Comparison of ENCODE assay signal across 24 cellular contexts in genomic region chr2:170238776-170239175, GRCh38.
DNase-seq lines count a peak whose midpoint lies in the region; ATAC-seq, FAIRE-seq and TF ChIP-seq lines count a peak whose summit lies in the region.
"Had no signal": no experiment of that assay in that cellular context is flagged by ENCODE, and none has a peak within 500 bp of the region (broad histone marks: within the 10 kb centered on the region; RNA-seq: fewer than 3 reads in every experiment).

No MANE protein-coding gene starts in this region.

- H3K27me3 Mint-ChIP-seq in astrocyte (ENCODE audit: low read depth, unreplicated experiment), result peaks cover 22% of the 10 kb centered on the region

- no peak overlapping the region for H2AFZ ChIP-seq in astrocyte (ENCODE audit: low read depth, low read length)

- H3K4me3 ChIP-seq in astrocyte (ENCODE audit: insufficient read depth, low read depth, low read length), result no peak overlapping the region
- no peak overlapping the region for H3K4me3 ChIP-seq in HAP-1
- H3K4me3 ChIP-seq: MG63, SJCRH30 had no signal

- no peak for FAIRE-seq in astrocyte (lab: Jason Lieb, UNC)
- FAIRE-seq: H54 had no signal

- H4K20me1 ChIP-seq in astrocyte (ENCODE audit: insufficient read depth, low read length), result no peaks in the 10 kb centered on the region

- ATAC-seq in GM18909 (IDR thresholded peaks at IDR 0.05; ENCODE audit: poor library complexity, unreplicated experiment), result no peak
- ATAC-seq: Right ventricle myocardium inferior, SK-N-SH treated with all-trans-retinoic acid at 6 μM for 48 hours had no signal

- no peak overlapping the region for H3K27ac ChIP-seq in astrocyte (ENCODE audit: low read depth, low read length)
- H3K27ac ChIP-seq: SJCRH30 had no signal

- no peaks in the 10 kb centered on the region for H3K9me3 ChIP-seq in astrocyte (ENCODE audit: insufficient read depth, low read depth, low read length)
- no peaks in the 10 kb centered on the region for H3K9me3 ChIP-seq in HAP-1
- H3K9me3 ChIP-seq: BE2C, MG63, SJCRH30 had no signal

- no peak for TF ChIP-seq CTCF in astrocyte (IDR thresholded peaks at IDR 0.05; ENCODE audit: insufficient read depth, low read depth, low read length)

- no peaks in the 10 kb centered on the region for H3K36me3 ChIP-seq in astrocyte (ENCODE audit: insufficient read depth, low read length)
- H3K36me3 ChIP-seq in HAP-1 (replicated peaks), result no peaks in the 10 kb centered on the region
- H3K36me3 ChIP-seq: BE2C, MG63, SJCRH30 had no signal

- H3K4me1 Mint-ChIP-seq in astrocyte (ENCODE audit: low read depth, unreplicated experiment), result no peaks in the 10 kb centered on the region
- H3K4me1 Mint-ChIP-seq: CD14-positive monocyte; CD8-positive, alpha-beta memory T cell had no signal

- in situ Hi-C loops in HAP-1 (cut with MboI; ENCODE audit: low sequenced_read_pairs), result loop anchor here (5.0 to 10.0 kb wide), 2 partner anchors 126 to 574 kb away; no protein-coding TSS in a partner anchor

- no peak overlapping the region for H3K4me3 Mint-ChIP-seq in astrocyte (ENCODE audit: unreplicated experiment)
- H3K4me3 Mint-ChIP-seq: CD8-positive, alpha-beta memory T cell had no signal

- peak overlapping the region; percentile 30 for H3K27ac Mint-ChIP-seq in astrocyte (ENCODE audit: unreplicated experiment)
- H3K27ac Mint-ChIP-seq: CD14-positive monocyte; CD8-positive, alpha-beta memory T cell had no signal

- H3K9me3 Mint-ChIP-seq in astrocyte (ENCODE audit: unreplicated experiment), result no peaks in the 10 kb centered on the region
- H3K9me3 Mint-ChIP-seq: CD14-positive monocyte; CD8-positive, alpha-beta memory T cell had no signal

- H3K4me2 ChIP-seq in astrocyte (ENCODE audit: low read length), result no peak overlapping the region

- no peaks in the 10 kb centered on the region for H3K79me2 ChIP-seq in astrocyte (ENCODE audit: insufficient read depth, low read length)

- no peak overlapping the region for H3K9ac ChIP-seq in astrocyte (ENCODE audit: low read length)

- H3K27me3 ChIP-seq in astrocyte (ENCODE audit: insufficient read depth, low read length) (peaks cover 13% of the 10 kb centered on the region), HAP-1 (ENCODE audit: low read depth) (peaks cover 6% of the 10 kb centered on the region; the same call in 1 of the 2 replicates)
- H3K27me3 ChIP-seq: BE2C, SJCRH30 had no signal

- peak; percentile 3 for DNase-seq in NCI-H1105 treated with DMSO at 0.1 percent for 48 hours (lab: John Stamatoyannopoulos, UW)
- DNase-seq in NCI-H1105 (lab: John Stamatoyannopoulos, UW), result no peak
- DNase-seq in NCI-H69 (lab: John Stamatoyannopoulos, UW), result peak; percentile 79
- DNase-seq in astrocyte (ENCODE audit: low read depth), result no peak
- peak; percentile 39 for DNase-seq in putamen (ENCODE audit: low spot score)
- DNase-seq in HAP-1 (ENCODE audit: low spot score in 2 of 2), result no peak
- DNase-seq: 8988T; ACHN; BE2C; CD8-positive, alpha-beta memory T cell; DMS 273 treated with DMSO at 0.1 percent for 48 hours; KG1; MG63; NCI-H1417 treated with DMSO at 0.1 percent for 48 hours; NCI-H1930; NCI-H2107; NCI-H446 treated with DMSO at 0.1 percent for 48 hours; NCI-H526; SJCRH30 had no signal

- no peaks in the 10 kb centered on the region for H3K36me3 Mint-ChIP-seq in astrocyte (ENCODE audit: low read depth, unreplicated experiment)
- H3K36me3 Mint-ChIP-seq: CD14-positive monocyte; CD8-positive, alpha-beta memory T cell had no signal

- H3K4me1 ChIP-seq in astrocyte (ENCODE audit: insufficient read depth, low read length), result no peaks in the 10 kb centered on the region
- peaks cover 14% of the 10 kb centered on the region for H3K4me1 ChIP-seq in HAP-1
- H3K4me1 ChIP-seq: SJCRH30 had no signal

Comparison
In these comparisons a context has a peak if more than half of its experiments do, and no peak if none do; other contexts are left out.
1. DNase-seq: peak in NCI-H1105 treated with DMSO at 0.1 percent for 48 hours (single experiment), NCI-H69 (single experiment) and putamen (single experiment); none in NCI-H1105 (single experiment), astrocyte (single experiment) and HAP-1 (0 of 2).